ENCODE assay signal across 20 cellular contexts in the genomic region with DNA sequence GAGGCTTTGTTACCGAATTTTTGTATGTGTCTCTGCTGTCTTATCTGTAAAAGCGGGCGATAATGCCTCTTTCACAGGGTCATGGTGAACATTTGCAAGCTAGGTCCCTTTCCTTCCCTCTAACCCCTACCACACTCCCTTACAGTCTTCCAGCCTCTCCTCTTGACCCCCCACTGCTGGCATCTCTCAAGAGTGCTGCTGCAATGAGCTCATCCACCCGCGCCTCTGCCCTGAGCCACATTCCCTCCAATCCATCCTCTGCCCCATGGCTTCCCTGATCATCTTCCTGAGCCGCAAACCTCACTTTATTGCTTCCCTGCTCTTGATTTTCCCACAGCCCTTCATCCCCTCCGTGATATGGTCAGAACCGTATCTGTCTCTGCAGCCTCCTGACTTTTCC.
"Had no signal": no experiment of that assay in that cellular context is flagged by ENCODE, and none has a peak within 500 bp of the region (broad histone marks: within the 10 kb centered on the region; RNA-seq: fewer than 3 reads in every experiment).

No MANE protein-coding gene starts in this region.

- H3K27ac Mint-ChIP-seq: activated CD8-positive, alpha-beta T cell treated with anti-CD3 and anti-CD28 coated beads for 36 hours; activated T-helper 1 cell treated with anti-CD3 and anti-CD28 coated beads, Interleukin-12 subunit alpha, Interleukin-12 subunit beta, Interleukin-2, Interleukin-4 antibody, amounts not matched to agents 30 ng/mL and 10 ng/mL and 1 ng/mL, durations not matched to agents 14 hours and 24 hours and 36 hours; immature natural killer cell; natural killer cell; progenitor cell of endocrine pancreas; T-helper 17 cell had no signal

- H3K9me3 ChIP-seq: body of pancreas, lower lobe of right lung, tibial nerve had no signal

- ATAC-seq: activated CD8-positive, alpha-beta T cell treated with anti-CD3 and anti-CD28 coated beads for 36 hours; body of pancreas; left lobe of liver; lower lobe of right lung; natural killer cell; stimulated activated naive CD8-positive, alpha-beta T cell treated with anti-CD3 and anti-CD28 coated beads, Interleukin-15, Interleukin-2, amounts not matched to agents 100 U/mL and 50 U/mL, for 24 hours; T-helper 17 cell had no signal

- H3K36me3 ChIP-seq: lower lobe of right lung, tibial nerve had no signal

- H3K4me1 ChIP-seq: body of pancreas, lower lobe of right lung, tibial nerve had no signal

- H3K4me3 ChIP-seq: body of pancreas, lower lobe of right lung, tibial nerve had no signal

- H3K27me3 ChIP-seq: body of pancreas, tibial nerve had no signal

- H3K4me3 Mint-ChIP-seq: activated CD4-positive, alpha-beta T cell treated with anti-CD3 and anti-CD28 coated beads, Interleukin-2, amount 10 ng/mL, durations not matched to agents 7 days and 5 days; activated CD8-positive, alpha-beta T cell treated with anti-CD3 and anti-CD28 coated beads for 36 hours; activated T-helper 1 cell treated with anti-CD3 and anti-CD28 coated beads, Interleukin-12 subunit alpha, Interleukin-12 subunit beta, Interleukin-2, Interleukin-4 antibody, amounts not matched to agents 30 ng/mL and 10 ng/mL and 1 ng/mL, durations not matched to agents 14 hours and 24 hours and 36 hours; immature natural killer cell; natural killer cell; T-helper 17 cell had no signal

- H3K27me3 Mint-ChIP-seq: activated CD4-positive, alpha-beta T cell treated with anti-CD3 and anti-CD28 coated beads, Interleukin-2, amount 10 ng/mL, durations not matched to agents 7 days and 5 days; activated CD8-positive, alpha-beta T cell treated with anti-CD3 and anti-CD28 coated beads for 36 hours; T-helper 17 cell had no signal

- H3K9me3 Mint-ChIP-seq: activated T-helper 1 cell treated with anti-CD3 and anti-CD28 coated beads, Interleukin-12 subunit alpha, Interleukin-12 subunit beta, Interleukin-2, Interleukin-4 antibody, amounts not matched to agents 30 ng/mL and 10 ng/mL and 1 ng/mL, durations not matched to agents 14 hours and 24 hours and 36 hours; immature natural killer cell; natural killer cell had no signal

- H3K27ac ChIP-seq: body of pancreas, lower lobe of right lung, tibial nerve had no signal

- DNase-seq: activated CD4-positive, alpha-beta T cell treated with anti-CD3 and anti-CD28 coated beads, Interleukin-2, amount 10 ng/mL, durations not matched to agents 7 days and 5 days; activated CD4-positive, CD25-positive, alpha-beta regulatory T cell treated with anti-CD3 and anti-CD28 coated beads, Interleukin-2, amount 50 U/mL, for 72 hours; activated CD8-positive, alpha-beta T cell treated with anti-CD3 and anti-CD28 coated beads for 36 hours; anterior cingulate cortex; dermis blood vessel endothelial cell; effector CD8-positive, alpha-beta T cell; foreskin melanocyte; immature natural killer cell; lower lobe of right lung; natural killer cell; stimulated activated CD4-positive, alpha-beta T cell treated with anti-CD3 and anti-CD28 coated beads, Interleukin-12 subunit alpha, Interleukin-12 subunit beta, amount 100 ng/mL, for 4 hours; stimulated activated CD4-positive, alpha-beta T cell treated with anti-CD3 and anti-CD28 coated beads, Interleukin-4, amount 100 ng/mL, for 4 hours; stimulated activated naive CD8-positive, alpha-beta T cell treated with anti-CD3 and anti-CD28 coated beads, Interleukin-15, Interleukin-2, amounts not matched to agents 100 U/mL and 50 U/mL, for 24 hours; substantia nigra; T-helper 17 cell had no signal

- H3K36me3 Mint-ChIP-seq: natural killer cell had no signal
